ENCODE assay signal across 22 cellular contexts in genomic region chr13:27274631-27275030, GRCh38. TPM values are rescaled to one million over a fixed set of nuclear protein-coding genes. Genes with fewer than 3 reads are reported as not detected.
DNase-seq lines count a peak whose midpoint lies in the region; ATAC-seq and TF ChIP-seq lines count a peak whose summit lies in the region.
"Had no signal": no experiment of that assay in that cellular context is flagged by ENCODE, and none has a peak within 500 bp of the region (broad histone marks: within the 10 kb centered on the region; RNA-seq: fewer than 3 reads in every experiment).

No MANE protein-coding gene starts in this region.

- no peak for TF ChIP-seq CTCF in coronary artery (IDR thresholded peaks at IDR 0.05)
- no peak for TF ChIP-seq CTCF in uterus (IDR thresholded peaks at IDR 0.05)
- TF ChIP-seq CTCF in GM10266 (IDR thresholded peaks at IDR 0.05; ENCODE audit: control insufficient read depth, insufficient read depth, low read depth, missing control alignments): no peak

- peaks cover 0 to 8% of the 10 kb centered on the region in 2 donors for H3K4me1 ChIP-seq in uterus

- TF ChIP-seq POLR2A in uterus (IDR thresholded peaks at IDR 0.05): no peak

- intact Hi-C loops in uterus (cut with DNase I; ENCODE audit: low total_unique reads): no loop called here

- DNase-seq in DMS53 (lab: John Stamatoyannopoulos, UW) (peak; percentile 22), DMS53 treated with DMSO at 0.1 percent for 48 hours (lab: John Stamatoyannopoulos, UW; ENCODE audit: unreplicated experiment) (no peak), NCI-H146 treated with DMSO at 0.1 percent for 48 hours (lab: John Stamatoyannopoulos, UW; ENCODE audit: unreplicated experiment) (peak; percentile 73), coronary artery (ENCODE audit: low spot score) (no peak), uterus (no peak), SHP77 treated with DMSO at 0.1 percent for 48 hours (lab: John Stamatoyannopoulos, UW) (no peak), GM10266 (ENCODE audit: extremely low spot score) (no peak)
- DNase-seq: ACHN; CD8-positive, alpha-beta memory T cell; EL; HFFc6; Kasumi-1; MG63; NCI-H1417; NCI-H1930; NCI-H345; NCI-H524 treated with DMSO at 0.1 percent for 48 hours; Peyer's patch had no signal

- no peak for ATAC-seq in SK-N-SH treated with all-trans-retinoic acid at 6 μM for 48 hours

- H3K9me3 ChIP-seq in uterus: no peaks in the 10 kb centered on the region
- H3K9me3 ChIP-seq: BLaER1, MG63, Peyer's patch, SJSA1 had no signal

- H3K27ac ChIP-seq in coronary artery (peak overlapping the region; percentile 68 to 90), uterus (peak overlapping the region; percentile 11 to 46)
- H3K27ac ChIP-seq: 22Rv1, BLaER1, SJSA1 had no signal

- H3K36me3 ChIP-seq in uterus: no peaks in the 10 kb centered on the region
- H3K36me3 ChIP-seq: BLaER1, SJSA1 had no signal

- no peaks in the 10 kb centered on the region for H3K27me3 ChIP-seq in uterus
- H3K27me3 ChIP-seq: BLaER1, MG63, Peyer's patch had no signal

- H3K4me3 ChIP-seq in coronary artery (peak overlapping the region; percentile 52), uterus (no peak overlapping the region)
- H3K4me3 ChIP-seq: BLaER1, MG63, Peyer's patch, SJSA1 had no signal

TF ChIP-seq in SK-N-SH treated with all-trans-retinoic acid at 6 μM for 48 hours, 23 proteins besides CTCF, POLR2A, EP300 and RAD21:
- TF ChIP-seq GLIS3 (CRISPR knock-in tag; IDR thresholded peaks at IDR 0.05): no peak
- TF ChIP-seq BACH2 (CRISPR knock-in tag; IDR thresholded peaks at IDR 0.05; ENCODE audit: borderline replicate concordance): no peak
- no peak for TF ChIP-seq ISL1 (CRISPR knock-in tag; IDR thresholded peaks at IDR 0.05)
- TF ChIP-seq PATZ1 (CRISPR knock-in tag; IDR thresholded peaks at IDR 0.05; ENCODE audit: borderline replicate concordance): no peak
- no peak for TF ChIP-seq ZNF8 (CRISPR knock-in tag; IDR thresholded peaks at IDR 0.05)
- TF ChIP-seq, protein P1, sequence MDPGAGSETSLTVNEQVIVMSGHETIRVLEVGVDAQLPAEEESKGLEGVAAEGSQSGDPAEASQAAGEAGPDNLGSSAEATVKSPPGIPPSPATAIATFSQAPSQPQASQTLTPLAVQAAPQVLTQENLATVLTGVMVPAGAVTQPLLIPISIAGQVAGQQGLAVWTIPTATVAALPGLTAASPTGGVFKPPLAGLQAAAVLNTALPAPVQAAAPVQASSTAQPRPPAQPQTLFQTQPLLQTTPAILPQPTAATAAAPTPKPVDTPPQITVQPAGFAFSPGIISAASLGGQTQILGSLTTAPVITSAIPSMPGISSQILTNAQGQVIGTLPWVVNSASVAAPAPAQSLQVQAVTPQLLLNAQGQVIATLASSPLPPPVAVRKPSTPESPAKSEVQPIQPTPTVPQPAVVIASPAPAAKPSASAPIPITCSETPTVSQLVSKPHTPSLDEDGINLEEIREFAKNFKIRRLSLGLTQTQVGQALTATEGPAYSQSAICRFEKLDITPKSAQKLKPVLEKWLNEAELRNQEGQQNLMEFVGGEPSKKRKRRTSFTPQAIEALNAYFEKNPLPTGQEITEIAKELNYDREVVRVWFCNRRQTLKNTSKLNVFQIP (CRISPR knock-in tag; IDR thresholded peaks at IDR 0.05; ENCODE audit: borderline replicate concordance, low read depth): no peak
- TF ChIP-seq ARNTL (CRISPR knock-in tag; IDR thresholded peaks at IDR 0.05; ENCODE audit: borderline replicate concordance, low read depth): no peak
- TF ChIP-seq PPARA (CRISPR knock-in tag; IDR thresholded peaks at IDR 0.05; ENCODE audit: borderline replicate concordance): no peak

RNA-seq across cellular contexts. Expression of gene RASL11A, which starts 4.0 kb away (rescaled TPM):
- total RNA-seq in uterus: 10 to 100 TPM; 18.9 to 36.1 (median 28.6) TPM

RNA-seq across cellular contexts. Expression of gene RPL21, which starts 23.3 kb away (rescaled TPM):
- 1,000 to 10,000 TPM in 3 of 4 donors, 100 to 1,000 TPM in 1; 816 to 2,598 (median 1,942) TPM for total RNA-seq in uterus

Comparison
In these comparisons a context has a peak if more than half of its experiments do, and no peak if none do; other contexts are left out.
1. DNase-seq: peak in DMS53 (single experiment) and NCI-H146 treated with DMSO at 0.1 percent for 48 hours (single experiment); none in DMS53 treated with DMSO at 0.1 percent for 48 hours (single experiment), coronary artery (single experiment), uterus (0 of 2), SHP77 treated with DMSO at 0.1 percent for 48 hours (single experiment) and GM10266 (single experiment).